ENCODE assay signal across 20 cellular contexts in genomic region chr14:62001988-62002387, GRCh38.
"Had no signal": no experiment of that assay in that cellular context is flagged by ENCODE, and none has a peak within 500 bp of the region (broad histone marks: within the 10 kb centered on the region; RNA-seq: fewer than 3 reads in every experiment).

No MANE protein-coding gene starts in this region.

- ATAC-seq: activated CD8-positive, alpha-beta memory T cell treated with anti-CD3 and anti-CD28 coated beads, Interleukin-2, amount 10 ng/mL, durations not matched to agents 7 days and 5 days; left ventricle myocardium superior had no signal

- H3K9me3 ChIP-seq: adrenal gland, neutrophil, transverse colon had no signal

- H3K4me1 Mint-ChIP-seq: activated CD8-positive, alpha-beta memory T cell treated with anti-CD3 and anti-CD28 coated beads, Interleukin-2, amount 10 ng/mL, durations not matched to agents 7 days and 5 days; natural killer cell had no signal

- H3K36me3 Mint-ChIP-seq: activated CD4-positive, alpha-beta memory T cell treated with anti-CD3 and anti-CD28 coated beads for 36 hours; activated CD8-positive, alpha-beta memory T cell treated with anti-CD3 and anti-CD28 coated beads, Interleukin-2, amount 10 ng/mL, durations not matched to agents 7 days and 5 days; activated naive CD4-positive, alpha-beta T cell treated with anti-CD3 and anti-CD28 coated beads, Interleukin-2, amount 50 U/mL, for 24 hours had no signal

- H3K4me3 Mint-ChIP-seq: activated CD4-positive, alpha-beta memory T cell treated with anti-CD3 and anti-CD28 coated beads for 36 hours; activated CD4-positive, alpha-beta T cell treated with anti-CD3 and anti-CD28 coated beads for 36 hours; activated CD8-positive, alpha-beta memory T cell treated with anti-CD3 and anti-CD28 coated beads, Interleukin-2, amount 10 ng/mL, durations not matched to agents 7 days and 5 days; activated naive CD4-positive, alpha-beta T cell treated with anti-CD3 and anti-CD28 coated beads, Interleukin-2, amount 50 U/mL, for 24 hours; natural killer cell had no signal

- H3K4me1 ChIP-seq: adrenal gland, transverse colon had no signal

- H3K27me3 ChIP-seq: adrenal gland, neutrophil, transverse colon had no signal

- H3K27ac Mint-ChIP-seq: activated CD4-positive, alpha-beta memory T cell treated with anti-CD3 and anti-CD28 coated beads for 36 hours; activated CD8-positive, alpha-beta memory T cell treated with anti-CD3 and anti-CD28 coated beads, Interleukin-2, amount 10 ng/mL, durations not matched to agents 7 days and 5 days; natural killer cell had no signal

- H3K27ac ChIP-seq: adrenal gland, neutrophil, transverse colon had no signal

- DNase-seq: activated CD4-positive, alpha-beta memory T cell treated with anti-CD3 and anti-CD28 coated beads for 36 hours; activated CD4-positive, alpha-beta T cell treated with anti-CD3 and anti-CD28 coated beads for 36 hours; activated CD8-positive, alpha-beta memory T cell treated with anti-CD3 and anti-CD28 coated beads, Interleukin-2, amount 10 ng/mL, durations not matched to agents 7 days and 5 days; activated effector memory CD4-positive, alpha-beta T cell treated with anti-CD3 and anti-CD28 coated beads, Interleukin-2, amount 50 U/mL, for 16 hours; activated T-cell treated with anti-CD3 and anti-CD28 coated beads, Interleukin-2, amount 50 U/mL, for 1 hour; adrenal gland; effector memory CD4-positive, alpha-beta T cell; glutamatergic neuron; kidney glomerular epithelial cell; left ventricle myocardium superior; mesendoderm; natural killer cell; small intestine; stimulated activated CD4-positive, alpha-beta T cell treated with anti-CD3 and anti-CD28 coated beads, Interleukin-4, amount 100 ng/mL, for 24 hours; stimulated activated naive CD4-positive, alpha-beta T cell treated with Interleukin-2 at 50 U/mL for 16 hours; substantia nigra; T-helper 2 cell; transverse colon had no signal

- H3K36me3 ChIP-seq: adrenal gland, neutrophil, transverse colon had no signal

- H3K4me3 ChIP-seq: adrenal gland, transverse colon had no signal
